ENCODE assay signal across 19 cellular contexts in genomic region chr11:83020942-83021779, GRCh38. TPM values are rescaled to one million over a fixed set of nuclear protein-coding genes. Genes with fewer than 3 reads are reported as not detected.
DNase-seq lines count a peak whose midpoint lies in the region; ATAC-seq and TF ChIP-seq lines count a peak whose summit lies in the region.
"Had no signal": no experiment of that assay in that cellular context is flagged by ENCODE, and none has a peak within 500 bp of the region (broad histone marks: within the 10 kb centered on the region; RNA-seq: fewer than 3 reads in every experiment).

No MANE protein-coding gene starts in this region.

- peaks cover 53 to 80% of the 10 kb centered on the region in 2 donors for H3K4me1 Mint-ChIP-seq in stimulated activated naive B cell treated with anti-CD40 and anti-IgM and Interleukin-4, amounts not matched to agents 10 μg/mL and 1 μg/mL and 100 μg/mL, for 72 hours
- H3K4me1 Mint-ChIP-seq in activated T-cell treated with anti-CD3 and anti-CD28 coated beads, Interleukin-2, amount 50 U/mL, for 4 hours (ENCODE audit: low read depth), result peaks cover 19% of the 10 kb centered on the region

- peaks cover 0 to 2% of the 10 kb centered on the region in 2 donors for H3K9me3 Mint-ChIP-seq in stimulated activated naive B cell treated with anti-CD40 and anti-IgM and Interleukin-4, amounts not matched to agents 10 μg/mL and 1 μg/mL and 100 μg/mL, for 72 hours
- H3K9me3 Mint-ChIP-seq in activated T-cell treated with anti-CD3 and anti-CD28 coated beads, Interleukin-2, amount 50 U/mL, for 4 hours, result no peaks in the 10 kb centered on the region

- TF ChIP-seq CTCF in fibroblast of mammary gland (conservative IDR thresholded peaks at IDR 0.05; ENCODE audit: control insufficient read depth, insufficient read depth, low read depth, low read length), result no peak

- no peaks in the 10 kb centered on the region for H3K27me3 Mint-ChIP-seq in stimulated activated naive B cell treated with anti-CD40 and anti-IgM and Interleukin-4, amounts not matched to agents 10 μg/mL and 1 μg/mL and 100 μg/mL, for 72 hours
- no peaks in the 10 kb centered on the region for H3K27me3 Mint-ChIP-seq in activated T-cell treated with anti-CD3 and anti-CD28 coated beads, Interleukin-2, amount 50 U/mL, for 4 hours (ENCODE audit: low read depth)

- H3K36me3 Mint-ChIP-seq in stimulated activated naive B cell treated with anti-CD40 and anti-IgM and Interleukin-4, amounts not matched to agents 10 μg/mL and 1 μg/mL and 100 μg/mL, for 72 hours, result peaks cover 33 to 52% of the 10 kb centered on the region in 2 donors
- H3K36me3 Mint-ChIP-seq in activated T-cell treated with anti-CD3 and anti-CD28 coated beads, Interleukin-2, amount 50 U/mL, for 4 hours (ENCODE audit: insufficient read depth), result peaks cover 4% of the 10 kb centered on the region

- no peak for ATAC-seq in stimulated activated naive B cell treated with anti-CD40 and anti-IgM and Interleukin-4, amounts not matched to agents 10 μg/mL and 1 μg/mL and 100 μg/mL, for 72 hours (replicated peaks)
- ATAC-seq in GM21576 (IDR thresholded peaks at IDR 0.05; ENCODE audit: unreplicated experiment), result no peak
- no peak for ATAC-seq in activated T-cell treated with anti-CD3 and anti-CD28 coated beads, Interleukin-2, amount 50 U/mL, for 4 hours

- H3K4me3 Mint-ChIP-seq in stimulated activated naive B cell treated with anti-CD40 and anti-IgM and Interleukin-4, amounts not matched to agents 10 μg/mL and 1 μg/mL and 100 μg/mL, for 72 hours, result no peak overlapping the region
- H3K4me3 Mint-ChIP-seq in activated T-cell treated with anti-CD3 and anti-CD28 coated beads, Interleukin-2, amount 50 U/mL, for 4 hours, result no peak overlapping the region

- no peak overlapping the region for H3K4me3 ChIP-seq in fibroblast of mammary gland (ENCODE audit: control insufficient read depth, low read depth, low read length)
- H3K4me3 ChIP-seq: Peyer's patch, SK-N-MC had no signal

- DNase-seq in DMS53 (lab: John Stamatoyannopoulos, UW) (peak; percentile 33), DMS53 treated with DMSO at 0.1 percent for 48 hours (lab: John Stamatoyannopoulos, UW; ENCODE audit: unreplicated experiment) (no peak), SHP77 treated with DMSO at 0.1 percent for 48 hours (lab: John Stamatoyannopoulos, UW) (peak; percentile 56), fibroblast of mammary gland (ENCODE audit: low read depth) (peak; percentile 25), KG1 (lab: John Stamatoyannopoulos, UW) (no peak)
- no peak for DNase-seq in stimulated activated naive B cell treated with anti-CD40 and anti-IgM and Interleukin-4, amounts not matched to agents 10 μg/mL and 1 μg/mL and 100 μg/mL, for 72 hours
- DNase-seq in activated T-cell treated with anti-CD3 and anti-CD28 coated beads, Interleukin-2, amount 50 U/mL, for 4 hours, result no peak
- DNase-seq: AML-193; GOT3; NCI-H1048; NCI-H1436 treated with DMSO at 0.1 percent for 48 hours; NCI-H2081; NCI-H2171 treated with DMSO at 0.1 percent for 48 hours; NCI-H446 treated with DMSO at 0.1 percent for 48 hours; NCI-H748 treated with DMSO at 0.1 percent for 48 hours; NK-92 treated with Interleukin-12 subunit alpha and Interleukin-12 subunit beta, amount 100 ng/mL, for 24 hours; Peyer's patch had no signal

- peak overlapping the region; percentile 69 for H3K27ac Mint-ChIP-seq in stimulated activated naive B cell treated with anti-CD40 and anti-IgM and Interleukin-4, amounts not matched to agents 10 μg/mL and 1 μg/mL and 100 μg/mL, for 72 hours

RNA-seq across cellular contexts. Expression of gene RAB30, which starts 50.5 kb away (rescaled TPM):
- 10 to 100 TPM; 10.5 to 12.4 (median 11.3) TPM for total RNA-seq in activated T-cell treated with anti-CD3 and anti-CD28 coated beads, Interleukin-2, amount 50 U/mL, for 4 hours

Comparison
In these comparisons a context has a peak if more than half of its experiments do, and no peak if none do; other contexts are left out.
1. DNase-seq: peak in DMS53 (single experiment), SHP77 treated with DMSO at 0.1 percent for 48 hours (single experiment) and fibroblast of mammary gland (single experiment); none in DMS53 treated with DMSO at 0.1 percent for 48 hours (single experiment), stimulated activated naive B cell treated with anti-CD40 and anti-IgM and Interleukin-4, amounts not matched to agents 10 μg/mL and 1 μg/mL and 100 μg/mL, for 72 hours (single experiment), KG1 (single experiment) and activated T-cell treated with anti-CD3 and anti-CD28 coated beads, Interleukin-2, amount 50 U/mL, for 4 hours (single experiment).